ENCODE assay signal across 1 cellular context in genomic region chr3:196519738-196520122, GRCh38.
TF ChIP-seq lines count a peak whose summit lies in the region.

No MANE protein-coding gene starts in this region.

TF ChIP-seq in GM12878, 131 proteins besides CTCF, POLR2A, EP300 and RAD21:
- TF ChIP-seq NR2F1 (conservative IDR thresholded peaks at IDR 0.05) (no peak), USF1 (IDR thresholded peaks at IDR 0.05; ENCODE audit: borderline replicate concordance, extremely low read length, insufficient read depth, low read depth, low read length) (peak; percentile 18), CBX5 (IDR thresholded peaks at IDR 0.05; ENCODE audit: low read depth) (peak; percentile 100), TBL1XR1 (IDR thresholded peaks at IDR 0.05; ENCODE audit: low read depth, low read length) (no peak), SP1 (IDR thresholded peaks at IDR 0.05; ENCODE audit: low read depth, low read length) (peak; percentile 21), NFXL1 (IDR thresholded peaks at IDR 0.05; ENCODE audit: borderline replicate concordance) (no peak)
- TF ChIP-seq, protein P1, sequence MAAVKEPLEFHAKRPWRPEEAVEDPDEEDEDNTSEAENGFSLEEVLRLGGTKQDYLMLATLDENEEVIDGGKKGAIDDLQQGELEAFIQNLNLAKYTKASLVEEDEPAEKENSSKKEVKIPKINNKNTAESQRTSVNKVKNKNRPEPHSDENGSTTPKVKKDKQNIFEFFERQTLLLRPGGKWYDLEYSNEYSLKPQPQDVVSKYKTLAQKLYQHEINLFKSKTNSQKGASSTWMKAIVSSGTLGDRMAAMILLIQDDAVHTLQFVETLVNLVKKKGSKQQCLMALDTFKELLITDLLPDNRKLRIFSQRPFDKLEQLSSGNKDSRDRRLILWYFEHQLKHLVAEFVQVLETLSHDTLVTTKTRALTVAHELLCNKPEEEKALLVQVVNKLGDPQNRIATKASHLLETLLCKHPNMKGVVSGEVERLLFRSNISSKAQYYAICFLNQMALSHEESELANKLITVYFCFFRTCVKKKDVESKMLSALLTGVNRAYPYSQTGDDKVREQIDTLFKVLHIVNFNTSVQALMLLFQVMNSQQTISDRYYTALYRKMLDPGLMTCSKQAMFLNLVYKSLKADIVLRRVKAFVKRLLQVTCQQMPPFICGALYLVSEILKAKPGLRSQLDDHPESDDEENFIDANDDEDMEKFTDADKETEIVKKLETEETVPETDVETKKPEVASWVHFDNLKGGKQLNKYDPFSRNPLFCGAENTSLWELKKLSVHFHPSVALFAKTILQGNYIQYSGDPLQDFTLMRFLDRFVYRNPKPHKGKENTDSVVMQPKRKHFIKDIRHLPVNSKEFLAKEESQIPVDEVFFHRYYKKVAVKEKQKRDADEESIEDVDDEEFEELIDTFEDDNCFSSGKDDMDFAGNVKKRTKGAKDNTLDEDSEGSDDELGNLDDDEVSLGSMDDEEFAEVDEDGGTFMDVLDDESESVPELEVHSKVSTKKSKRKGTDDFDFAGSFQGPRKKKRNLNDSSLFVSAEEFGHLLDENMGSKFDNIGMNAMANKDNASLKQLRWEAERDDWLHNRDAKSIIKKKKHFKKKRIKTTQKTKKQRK (IDR thresholded peaks at IDR 0.05; ENCODE audit: low read depth, low read length) = 0 out of 2 replicates have a peak, but pooled peaks have one; percentile 21
